Comparison of ENCODE assay signal across 22 cellular contexts in genomic region chr9:114774504-114774903, GRCh38. TPM values are rescaled to one million over a fixed set of nuclear protein-coding genes. Genes with fewer than 3 reads are reported as not detected.
DNase-seq lines count a peak whose midpoint lies in the region; ATAC-seq and TF ChIP-seq lines count a peak whose summit lies in the region.
"Had no signal": no experiment of that assay in that cellular context is flagged by ENCODE, and none has a peak within 500 bp of the region (broad histone marks: within the 10 kb centered on the region; RNA-seq: fewer than 3 reads in every experiment).

No MANE protein-coding gene starts in this region.

- ATAC-seq in stimulated activated naive CD8-positive, alpha-beta T cell treated with anti-CD3 and anti-CD28 coated beads, Interleukin-15, amount 100 ng/mL, for 72 hours, result peak; percentile 69
- ATAC-seq in stimulated activated naive CD8-positive, alpha-beta T cell treated with anti-CD3 and anti-CD28 coated beads, Interleukin-15, Interleukin-2, amounts not matched to agents 100 U/mL and 50 U/mL, for 24 hours, result no peak
- ATAC-seq in activated naive CD8-positive, alpha-beta T cell treated with anti-CD3 and anti-CD28 coated beads, Interleukin-2, amount 50 U/mL, for 24 hours, result peak; percentile 16
- ATAC-seq in PC-3, result no peak
- ATAC-seq: foreskin keratinocyte, left cardiac atrium had no signal

- H3K9me2 ChIP-seq in Karpas-422 (replicated peaks; ENCODE audit: insufficient read depth, low read length), result no peaks in the 10 kb centered on the region
- H3K9me2 ChIP-seq in PC-3 (replicated peaks; ENCODE audit: low read length), result no peaks in the 10 kb centered on the region

- no peak for DNase-seq in stimulated activated naive CD8-positive, alpha-beta T cell treated with anti-CD3 and anti-CD28 coated beads, Interleukin-15, amount 100 ng/mL, for 72 hours
- no peak for DNase-seq in stimulated activated naive CD8-positive, alpha-beta T cell treated with anti-CD3 and anti-CD28 coated beads, Interleukin-15, Interleukin-2, amounts not matched to agents 100 U/mL and 50 U/mL, for 24 hours
- peak; percentile 83 for DNase-seq in Karpas-422
- no peak for DNase-seq in activated naive CD8-positive, alpha-beta T cell treated with anti-CD3 and anti-CD28 coated beads, Interleukin-2, amount 50 U/mL, for 24 hours
- no peak for DNase-seq in prostate gland (ENCODE audit: low spot score)
- no peak for DNase-seq in CD14-positive monocyte (ENCODE audit: low spot score)
- DNase-seq in PC-3, result no peak
- no peak for DNase-seq in DMS 273 treated with DMSO at 0.1 percent for 48 hours (lab: John Stamatoyannopoulos, UW)
- DNase-seq: activated CD4-positive, CD25-positive, alpha-beta regulatory T cell; brain microvascular endothelial cell; cortex of kidney; foreskin keratinocyte; left cardiac atrium; midbrain; NCI-H2029; uterus had no signal

- no peaks in the 10 kb centered on the region for H4K20me1 ChIP-seq in Karpas-422 (ENCODE audit: insufficient read depth, low read depth, low read length)
- no peaks in the 10 kb centered on the region for H4K20me1 ChIP-seq in PC-3 (ENCODE audit: low read length)

- BruUV-seq in PC-3 (replicated peaks; lab: Mats Ljungman, UMichigan), result no TSS peak

- H3K9me3 ChIP-seq in Karpas-422 (ENCODE audit: low read length) (no peaks in the 10 kb centered on the region), prostate gland (no peaks in the 10 kb centered on the region), PC-3 (ENCODE audit: low read length) (no peaks in the 10 kb centered on the region)
- H3K9me3 ChIP-seq: HAP-1, neutrophil, SJSA1, uterus had no signal

- no peak overlapping the region for H3K4me3 Mint-ChIP-seq in stimulated activated naive CD8-positive, alpha-beta T cell treated with anti-CD3 and anti-CD28 coated beads, Interleukin-15, amount 100 ng/mL, for 72 hours
- no peak overlapping the region for H3K4me3 Mint-ChIP-seq in activated naive CD8-positive, alpha-beta T cell treated with anti-CD3 and anti-CD28 coated beads, Interleukin-2, amount 50 U/mL, for 24 hours
- no peak overlapping the region for H3K4me3 Mint-ChIP-seq in CD14-positive monocyte
- H3K4me3 Mint-ChIP-seq: activated naive CD4-positive, alpha-beta T cell treated with anti-CD3 and anti-CD28 coated beads, Interleukin-2, amount 50 U/mL, for 24 hours had no signal

- no peaks in the 10 kb centered on the region for H3K79me2 ChIP-seq in Karpas-422 (ENCODE audit: low read length)
- H3K79me2 ChIP-seq in PC-3 (ENCODE audit: low read length), result no peaks in the 10 kb centered on the region

- POLR2A ChIA-PET in PC-3 (lab: Charles Lee; ENCODE audit: unreplicated experiment), result no interaction called here

- H3K4me1 Mint-ChIP-seq in stimulated activated naive CD8-positive, alpha-beta T cell treated with anti-CD3 and anti-CD28 coated beads, Interleukin-15, amount 100 ng/mL, for 72 hours, result peaks cover 36% of the 10 kb centered on the region
- H3K4me1 Mint-ChIP-seq in activated naive CD8-positive, alpha-beta T cell treated with anti-CD3 and anti-CD28 coated beads, Interleukin-2, amount 50 U/mL, for 24 hours, result peaks cover 38% of the 10 kb centered on the region
- H3K4me1 Mint-ChIP-seq in CD14-positive monocyte, result peaks cover 25% of the 10 kb centered on the region

- peak overlapping the region; percentile 44; the same call in 1 of the 2 replicates for H3K4me3 ChIP-seq in Karpas-422 (ENCODE audit: low read length)
- no peak overlapping the region for H3K4me3 ChIP-seq in prostate gland
- no peak overlapping the region for H3K4me3 ChIP-seq in PC-3 (ENCODE audit: low read length)
- H3K4me3 ChIP-seq: HAP-1, PC-9, SJSA1, uterus had no signal

- H3K36me3 ChIP-seq in Karpas-422 (ENCODE audit: insufficient read depth, low read length), result no peaks in the 10 kb centered on the region
- no peaks in the 10 kb centered on the region for H3K36me3 ChIP-seq in prostate gland
- H3K36me3 ChIP-seq in PC-3 (ENCODE audit: low read depth, low read length), result no peaks in the 10 kb centered on the region
- H3K36me3 ChIP-seq: brain microvascular endothelial cell, HAP-1, neutrophil, SJSA1, uterus had no signal

- H3K27me3 ChIP-seq in Karpas-422 (ENCODE audit: low read length) (no peaks in the 10 kb centered on the region), prostate gland (replicated peaks; ENCODE audit: insufficient read depth) (no peaks in the 10 kb centered on the region), PC-3 (ENCODE audit: low read length) (no peaks in the 10 kb centered on the region)
- H3K27me3 ChIP-seq: brain microvascular endothelial cell, uterus had no signal

- CTCF ChIA-PET in PC-3 (lab: Charles Lee), result no interaction called here

- no peaks in the 10 kb centered on the region for H3K9me3 Mint-ChIP-seq in stimulated activated naive CD8-positive, alpha-beta T cell treated with anti-CD3 and anti-CD28 coated beads, Interleukin-15, amount 100 ng/mL, for 72 hours
- no peaks in the 10 kb centered on the region for H3K9me3 Mint-ChIP-seq in activated naive CD8-positive, alpha-beta T cell treated with anti-CD3 and anti-CD28 coated beads, Interleukin-2, amount 50 U/mL, for 24 hours
- H3K9me3 Mint-ChIP-seq in CD14-positive monocyte, result no peaks in the 10 kb centered on the region
- H3K9me3 Mint-ChIP-seq: activated naive CD4-positive, alpha-beta T cell treated with anti-CD3 and anti-CD28 coated beads, Interleukin-2, amount 50 U/mL, for 24 hours had no signal

- H3K4me2 ChIP-seq in Karpas-422 (ENCODE audit: low read depth, low read length, poor library complexity, severe bottlenecking), result peak overlapping the region; percentile 64
- no peak overlapping the region for H3K4me2 ChIP-seq in PC-3 (ENCODE audit: low read length)
- H3K4me2 ChIP-seq: PC-9 had no signal

- peaks cover 56% of the 10 kb centered on the region for H3K4me1 ChIP-seq in Karpas-422 (ENCODE audit: low read length)
- no peaks in the 10 kb centered on the region for H3K4me1 ChIP-seq in prostate gland (replicated peaks)
- H3K4me1 ChIP-seq in PC-3 (ENCODE audit: insufficient read depth, low read length), result peaks cover 12% of the 10 kb centered on the region
- H3K4me1 ChIP-seq: HAP-1, SJSA1, uterus had no signal

- 90% methylated on average over 4 of the region's 4 CpGs for WGBS in prostate gland

- intact Hi-C loops in prostate gland (cut with DNase I) (no loop called here), CD14-positive monocyte (cut with micrococcal nuclease) (no loop called here), PC-3 (cut with micrococcal nuclease) (no loop called here)

- peaks cover 2% of the 10 kb centered on the region for H3K36me3 Mint-ChIP-seq in activated naive CD8-positive, alpha-beta T cell treated with anti-CD3 and anti-CD28 coated beads, Interleukin-2, amount 50 U/mL, for 24 hours (ENCODE audit: low read depth)
- H3K36me3 Mint-ChIP-seq in CD14-positive monocyte, result no peaks in the 10 kb centered on the region
- H3K36me3 Mint-ChIP-seq: activated naive CD4-positive, alpha-beta T cell treated with anti-CD3 and anti-CD28 coated beads, Interleukin-2, amount 50 U/mL, for 24 hours had no signal

- H3K9ac ChIP-seq in Karpas-422 (ENCODE audit: low read length) (peak overlapping the region; percentile 49), PC-3 (ENCODE audit: low read length) (no peak overlapping the region)

- H3K27ac ChIP-seq in Karpas-422 (ENCODE audit: low read length), result peak overlapping the region; percentile 91
- H3K27ac ChIP-seq in prostate gland, result no peak overlapping the region
- no peak overlapping the region for H3K27ac ChIP-seq in PC-3 (ENCODE audit: low read length)
- H3K27ac ChIP-seq: brain microvascular endothelial cell, foreskin keratinocyte, neutrophil, PC-9, SJSA1, uterus had no signal

- no peaks in the 10 kb centered on the region for H3K27me3 Mint-ChIP-seq in stimulated activated naive CD8-positive, alpha-beta T cell treated with anti-CD3 and anti-CD28 coated beads, Interleukin-15, amount 100 ng/mL, for 72 hours
- H3K27me3 Mint-ChIP-seq in activated naive CD8-positive, alpha-beta T cell treated with anti-CD3 and anti-CD28 coated beads, Interleukin-2, amount 50 U/mL, for 24 hours, result peaks cover 4% of the 10 kb centered on the region
- H3K27me3 Mint-ChIP-seq in CD14-positive monocyte (ENCODE audit: low read depth in 3 of 3), result peaks cover 3 to 4% (median 3%) of the 10 kb centered on the region in 3 donors
- H3K27me3 Mint-ChIP-seq: activated naive CD4-positive, alpha-beta T cell treated with anti-CD3 and anti-CD28 coated beads, Interleukin-2, amount 50 U/mL, for 24 hours had no signal

- no peak overlapping the region for H3K27ac Mint-ChIP-seq in stimulated activated naive CD8-positive, alpha-beta T cell treated with anti-CD3 and anti-CD28 coated beads, Interleukin-15, amount 100 ng/mL, for 72 hours
- no peak overlapping the region for H3K27ac Mint-ChIP-seq in activated naive CD8-positive, alpha-beta T cell treated with anti-CD3 and anti-CD28 coated beads, Interleukin-2, amount 50 U/mL, for 24 hours
- H3K27ac Mint-ChIP-seq in CD14-positive monocyte, result no peak overlapping the region
- H3K27ac Mint-ChIP-seq: activated naive CD4-positive, alpha-beta T cell treated with anti-CD3 and anti-CD28 coated beads, Interleukin-2, amount 50 U/mL, for 24 hours had no signal

- TF ChIP-seq CTCF in prostate gland (IDR thresholded peaks at IDR 0.05) (no peak), CD14-positive monocyte (IDR thresholded peaks at IDR 0.05) (no peak), PC-3 (conservative IDR thresholded peaks at IDR 0.05; ENCODE audit: low read depth, low read length) (no peak)

- H3F3A ChIP-seq in PC-3 (ENCODE audit: low read length, unreplicated experiment), result no peaks in the 10 kb centered on the region

- no peak for TF ChIP-seq POLR2A in prostate gland (IDR thresholded peaks at IDR 0.05)

- peak overlapping the region; percentile 46 for H2AFZ ChIP-seq in Karpas-422 (ENCODE audit: low read length)
- H2AFZ ChIP-seq in PC-3 (ENCODE audit: low read length), result no peak overlapping the region
- H2AFZ ChIP-seq: PC-9 had no signal

RNA-seq across cellular contexts. Expression of gene TNFSF15, which starts 31.3 kb away (rescaled TPM):
- 20.6 and 32.5 TPM in 2 replicates for total RNA-seq in Karpas-422 (2014; rRNA removed; shearing (Covaris generic); ENCODE audit: low replicate concordance)
- total RNA-seq in prostate gland (1 to 10 TPM; 1.7 to 9.0 TPM), PC-3 (2014; rRNA removed) (1.7 and 2.2 TPM in 2 replicates)
- under 1 TPM; 0.07 to 0.11 TPM for polyA plus RNA-seq in CD14-positive monocyte
- total RNA-seq: NCI-H460, SJSA1 had no signal

Comparison
In these comparisons a context has a peak if more than half of its experiments do, and no peak if none do; other contexts are left out.
1. ATAC-seq: peak in stimulated activated naive CD8-positive, alpha-beta T cell treated with anti-CD3 and anti-CD28 coated beads, Interleukin-15, amount 100 ng/mL, for 72 hours (single experiment) and activated naive CD8-positive, alpha-beta T cell treated with anti-CD3 and anti-CD28 coated beads, Interleukin-2, amount 50 U/mL, for 24 hours (single experiment); none in stimulated activated naive CD8-positive, alpha-beta T cell treated with anti-CD3 and anti-CD28 coated beads, Interleukin-15, Interleukin-2, amounts not matched to agents 100 U/mL and 50 U/mL, for 24 hours (single experiment) and PC-3 (single experiment).